24 cellular contexts compared by ENCODE assay signal in the genomic region with DNA sequence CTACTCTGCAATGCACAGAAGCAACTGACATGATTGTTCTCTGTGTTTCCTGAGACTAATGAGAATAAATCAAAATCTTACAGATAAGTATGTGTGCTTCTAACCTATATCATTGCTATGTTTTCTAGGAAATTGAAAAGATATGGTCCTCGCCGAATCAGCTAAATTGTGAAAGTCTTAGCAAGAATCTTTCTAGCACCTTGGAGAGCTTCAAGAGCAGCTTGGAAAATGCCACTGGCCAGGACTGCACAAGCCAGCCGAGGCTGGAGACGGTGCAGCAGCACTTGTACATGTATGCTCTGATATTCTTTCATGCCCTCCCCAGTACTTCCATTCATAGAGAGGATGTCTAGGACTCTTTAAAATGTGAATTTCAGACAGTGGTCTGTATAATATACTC.
DNase-seq lines count a peak whose midpoint lies in the region; ATAC-seq and TF ChIP-seq lines count a peak whose summit lies in the region.
"Had no signal": no experiment of that assay in that cellular context is flagged by ENCODE, and none has a peak within 500 bp of the region (broad histone marks: within the 10 kb centered on the region; RNA-seq: fewer than 3 reads in every experiment).

No MANE protein-coding gene starts in this region.

- no peak for TF ChIP-seq CTCF in GM23338 (conservative IDR thresholded peaks at IDR 0.05; ENCODE audit: low read depth in 2 of 2)
- TF ChIP-seq CTCF in astrocyte of the spinal cord (IDR thresholded peaks at IDR 0.05; ENCODE audit: low read depth, low read length) = no peak

- H3K4me1 ChIP-seq in GM23338 (ENCODE audit: insufficient read depth) = peaks cover 7% of the 10 kb centered on the region; the same call in 1 of the 2 replicates
- H3K4me1 ChIP-seq: BE2C had no signal

- DNase-seq in EH (ENCODE audit: low read depth) (peak; percentile 6), GM23338 (ENCODE audit: low spot score) (no peak), astrocyte of the spinal cord (ENCODE audit: low read depth, low spot score) (peak; percentile 5), left kidney (ENCODE audit: low read depth, low spot score) (peak; percentile 34), DMS 273 (lab: John Stamatoyannopoulos, UW; ENCODE audit: unreplicated experiment) (no peak)
- DNase-seq: BE2C; Kasumi-1; NCI-H1092 treated with DMSO at 0.1 percent for 48 hours; NCI-H146; NCI-H1930; NCI-H2107; NCI-H446; NCI-H526; NCI-H82; NK-92 treated with Interleukin-12 subunit alpha and Interleukin-12 subunit beta, amount 100 ng/mL, for 24 hours; PC-9; Right ventricle myocardium superior; RPMI8226; T-helper 1 cell had no signal

- no peak for ATAC-seq in GM23338
- no peak for ATAC-seq in GM18502 (IDR thresholded peaks at IDR 0.05; ENCODE audit: poor library complexity, unreplicated experiment)
- ATAC-seq in HG03571 (IDR thresholded peaks at IDR 0.05; ENCODE audit: unreplicated experiment) = no peak
- ATAC-seq: HCT116, K562 had no signal

- H3K36me3 ChIP-seq in GM23338 (ENCODE audit: insufficient read depth) = no peaks in the 10 kb centered on the region
- H3K36me3 ChIP-seq: BE2C, SJSA1 had no signal

- no peaks in the 10 kb centered on the region for H4K20me1 ChIP-seq in GM23338 (replicated peaks; ENCODE audit: insufficient read depth)

- no peak overlapping the region for H3K4me2 ChIP-seq in GM23338
- H3K4me2 ChIP-seq: PC-9 had no signal

- H3K4me3 Mint-ChIP-seq in GM23338 = no peak overlapping the region

- H3K4me3 ChIP-seq in GM23338 (no peak overlapping the region), astrocyte of the spinal cord (ENCODE audit: low read depth, low read length) (no peak overlapping the region)
- H3K4me3 ChIP-seq: K562, PC-9, SJSA1 had no signal

- H3K79me2 ChIP-seq in GM23338 (replicated peaks; ENCODE audit: insufficient read depth) = no peaks in the 10 kb centered on the region

- H3K27ac Mint-ChIP-seq in GM23338 = no peak overlapping the region

- no peak overlapping the region for H2AFZ ChIP-seq in GM23338
- H2AFZ ChIP-seq: PC-9 had no signal

- no peaks in the 10 kb centered on the region for H3K27me3 ChIP-seq in GM23338 (ENCODE audit: insufficient read depth)
- H3K27me3 ChIP-seq: BE2C, SJSA1 had no signal

- no peaks in the 10 kb centered on the region for H3K9me2 ChIP-seq in GM23338 (ENCODE audit: insufficient read depth)

- H3K9me3 Mint-ChIP-seq in GM23338 = no peaks in the 10 kb centered on the region; the same call in 2 of the 3 replicates

- H3F3A ChIP-seq in GM23338 (replicated peaks; ENCODE audit: low read depth) = no peaks in the 10 kb centered on the region

- H3K27ac ChIP-seq in GM23338 (ENCODE audit: low read depth) = no peak overlapping the region
- H3K27ac ChIP-seq: PC-9, SJSA1 had no signal

- in situ Hi-C loops in astrocyte of the spinal cord (cut with HindIII; ENCODE audit: low sequenced_read_pairs) = no loop called here

- peaks cover 17% of the 10 kb centered on the region for H3K4me1 Mint-ChIP-seq in GM23338

- H3K36me3 Mint-ChIP-seq in GM23338 (ENCODE audit: low read depth) = no peaks in the 10 kb centered on the region

- peaks cover 2% of the 10 kb centered on the region for H3K27me3 Mint-ChIP-seq in GM23338 (ENCODE audit: insufficient read depth, low read depth, poor library complexity)

TF ChIP-seq in GM23338, 12 proteins besides CTCF, POLR2A, EP300 and RAD21:
- TF ChIP-seq NANOG (IDR thresholded peaks at IDR 0.05; ENCODE audit: borderline replicate concordance) = no peak
- TF ChIP-seq, protein P1, sequence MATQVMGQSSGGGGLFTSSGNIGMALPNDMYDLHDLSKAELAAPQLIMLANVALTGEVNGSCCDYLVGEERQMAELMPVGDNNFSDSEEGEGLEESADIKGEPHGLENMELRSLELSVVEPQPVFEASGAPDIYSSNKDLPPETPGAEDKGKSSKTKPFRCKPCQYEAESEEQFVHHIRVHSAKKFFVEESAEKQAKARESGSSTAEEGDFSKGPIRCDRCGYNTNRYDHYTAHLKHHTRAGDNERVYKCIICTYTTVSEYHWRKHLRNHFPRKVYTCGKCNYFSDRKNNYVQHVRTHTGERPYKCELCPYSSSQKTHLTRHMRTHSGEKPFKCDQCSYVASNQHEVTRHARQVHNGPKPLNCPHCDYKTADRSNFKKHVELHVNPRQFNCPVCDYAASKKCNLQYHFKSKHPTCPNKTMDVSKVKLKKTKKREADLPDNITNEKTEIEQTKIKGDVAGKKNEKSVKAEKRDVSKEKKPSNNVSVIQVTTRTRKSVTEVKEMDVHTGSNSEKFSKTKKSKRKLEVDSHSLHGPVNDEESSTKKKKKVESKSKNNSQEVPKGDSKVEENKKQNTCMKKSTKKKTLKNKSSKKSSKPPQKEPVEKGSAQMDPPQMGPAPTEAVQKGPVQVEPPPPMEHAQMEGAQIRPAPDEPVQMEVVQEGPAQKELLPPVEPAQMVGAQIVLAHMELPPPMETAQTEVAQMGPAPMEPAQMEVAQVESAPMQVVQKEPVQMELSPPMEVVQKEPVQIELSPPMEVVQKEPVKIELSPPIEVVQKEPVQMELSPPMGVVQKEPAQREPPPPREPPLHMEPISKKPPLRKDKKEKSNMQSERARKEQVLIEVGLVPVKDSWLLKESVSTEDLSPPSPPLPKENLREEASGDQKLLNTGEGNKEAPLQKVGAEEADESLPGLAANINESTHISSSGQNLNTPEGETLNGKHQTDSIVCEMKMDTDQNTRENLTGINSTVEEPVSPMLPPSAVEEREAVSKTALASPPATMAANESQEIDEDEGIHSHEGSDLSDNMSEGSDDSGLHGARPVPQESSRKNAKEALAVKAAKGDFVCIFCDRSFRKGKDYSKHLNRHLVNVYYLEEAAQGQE (IDR thresholded peaks at IDR 0.05; ENCODE audit: unreplicated experiment) = peak; percentile 53

Comparison
In these comparisons a context has a peak if more than half of its experiments do, and no peak if none do; other contexts are left out.
1. DNase-seq: peak in EH (single experiment), astrocyte of the spinal cord (single experiment) and left kidney (single experiment); none in GM23338 (single experiment) and DMS 273 (single experiment).